Comparison of ENCODE assay signal across 12 cellular contexts in genomic region chr12:54414191-54414525, GRCh38. TPM values are rescaled to one million over a fixed set of nuclear protein-coding genes. Genes with fewer than 3 reads are reported as not detected.
DNase-seq lines count a peak whose midpoint lies in the region; ATAC-seq, FAIRE-seq and TF ChIP-seq lines count a peak whose summit lies in the region.
"Had no signal": no experiment of that assay in that cellular context is flagged by ENCODE, and none has a peak within 500 bp of the region (broad histone marks: within the 10 kb centered on the region; RNA-seq: fewer than 3 reads in every experiment).

No MANE protein-coding gene starts in this region.

- H3K9ac ChIP-seq in liver (ENCODE audit: low read depth in 1 of 2, low read length in 2 of 2) (no peak overlapping the region), HepG2 (ENCODE audit: insufficient read depth, low read depth, low read length) (no peak overlapping the region)

- CTCF ChIA-PET in HepG2 (lab: Yijun Ruan, JAX; ENCODE audit: low intra/inter-chr PET ratio, low total read pairs) (no interaction called here), WTC11 (lab: Charles Lee) (interaction anchor here (0.8 to 6.5 kb wide), 6 partner anchors 10 to 35 kb away, joined by 3 to 78 read pairs (median 5); no protein-coding TSS in a partner anchor)

- H2AFZ ChIP-seq in HepG2 (ENCODE audit: low read length) = no peak overlapping the region

- in situ Hi-C loops in HepG2 (cut with HindIII; ENCODE audit: extremely low pct_ligation_motif_present, low pct_unique_long_range_greater_than_20kb) = no loop called here

- peaks cover 33 to 83% (median 77%) of the 10 kb centered on the region in 4 donors for H3K4me1 Mint-ChIP-seq in naive thymus-derived CD8-positive, alpha-beta T cell
- H3K4me1 Mint-ChIP-seq in WTC11 = peaks cover 26% of the 10 kb centered on the region

- no peaks in the 10 kb centered on the region for H4K20me1 ChIP-seq in HepG2 (ENCODE audit: insufficient read depth, low read length)

- H3K27ac ChIP-seq in liver (ENCODE audit: low read depth in 1 of 2, low read length in 2 of 2) (peak overlapping the region; percentile 37 to 76), HepG2 (ENCODE audit: extremely low read length, insufficient read depth, low read length) (no peak overlapping the region), body of pancreas (peak overlapping the region in 3 of 4 donors; percentile 35 to 57 (median 44)), vagina (peak overlapping the region; percentile 96)

- H3K4me1 ChIP-seq in liver (ENCODE audit: control insufficient read depth in 4 of 4, insufficient read depth in 4 of 4, low read length in 3 of 4) (peaks cover 18 to 61% (median 52%) of the 10 kb centered on the region in 4 donors), HepG2 (ENCODE audit: insufficient read depth, low read length) (peaks cover 10% of the 10 kb centered on the region), body of pancreas (peaks cover 72% of the 10 kb centered on the region), vagina (peaks cover 69% of the 10 kb centered on the region)
- H3K4me1 ChIP-seq: Caco-2 had no signal

- no peak overlapping the region for H3K4me2 ChIP-seq in HepG2 (ENCODE audit: low read depth, low read length)

- ATAC-seq in HepG2 = no peak
- ATAC-seq in body of pancreas = no peak
- ATAC-seq in naive thymus-derived CD8-positive, alpha-beta T cell = no peak
- no peak for ATAC-seq in GM19023 (IDR thresholded peaks at IDR 0.05; ENCODE audit: unreplicated experiment)
- no peak for ATAC-seq in WTC11

- no peak for FAIRE-seq in HepG2 (lab: Jason Lieb, UNC)
- FAIRE-seq: GM12878 had no signal

- peaks cover 0 to 22% (median 3%) of the 10 kb centered on the region in 3 donors for H3K36me3 Mint-ChIP-seq in naive thymus-derived CD8-positive, alpha-beta T cell
- 0 out of 2 replicates have a peak, but pooled peaks cover 2% of the 10 kb centered on the region for H3K36me3 Mint-ChIP-seq in WTC11

- WGBS in liver = 38% methylated on average over 3 of the region's 3 CpGs
- 59% methylated on average over 3 of the region's 3 CpGs for WGBS in HepG2 (ENCODE audit: low lambda C conversion rate)
- 32 to 36% methylated on average over 3 of the region's 3 CpGs for WGBS in body of pancreas, 2 donors

- H3K27me3 ChIP-seq in liver (ENCODE audit: control insufficient read depth in 4 of 4, insufficient read depth in 4 of 4, low read length in 3 of 4) (no peaks in the 10 kb centered on the region), HepG2 (ENCODE audit: control insufficient read depth in 1 of 2, insufficient read depth in 2 of 2, low read length in 2 of 2) (peaks cover 15 to 30% of the 10 kb centered on the region in 2 experiments; a peak in 3 of 5 replicates), body of pancreas (no peaks in the 10 kb centered on the region), vagina (no peaks in the 10 kb centered on the region)

- no peak for TF ChIP-seq RAD21 in liver (IDR thresholded peaks at IDR 0.05)
- no peak for TF ChIP-seq RAD21 in HepG2 (CRISPR knock-in tag; IDR thresholded peaks at IDR 0.05)

- H3K9me3 ChIP-seq in liver (ENCODE audit: control insufficient read depth in 4 of 4, low read length in 3 of 4) (no peaks in the 10 kb centered on the region), HepG2 (ENCODE audit: low read length) (no peaks in the 10 kb centered on the region), body of pancreas (no peaks in the 10 kb centered on the region), vagina (no peaks in the 10 kb centered on the region)
- H3K9me3 ChIP-seq: Caco-2 had no signal

- H3K4me3 ChIP-seq in liver (ENCODE audit: low read depth in 1 of 3, low read length in 3 of 3) (no peak overlapping the region), HepG2 (replicated peaks in 1 of 3; ENCODE audit: insufficient read depth in 1 of 3, low read depth in 2 of 3, low read length in 3 of 3) (no peak overlapping the region), body of pancreas (no peak overlapping the region), vagina (peak overlapping the region; percentile 21 to 34)
- H3K4me3 ChIP-seq: GM12878 had no signal

- peak overlapping the region; percentile 95 to 100 (median 98) for H3K27ac Mint-ChIP-seq in naive thymus-derived CD8-positive, alpha-beta T cell
- no peak overlapping the region for H3K27ac Mint-ChIP-seq in WTC11

- BruUV-seq in HepG2 (replicated peaks; lab: Mats Ljungman, UMichigan) = no TSS peak

- H3K79me2 ChIP-seq in HepG2 (ENCODE audit: insufficient read depth, low read length) = no peaks in the 10 kb centered on the region

- H3K4me3 Mint-ChIP-seq in naive thymus-derived CD8-positive, alpha-beta T cell = peak overlapping the region; percentile 74 to 91 (median 77)
- H3K4me3 Mint-ChIP-seq in WTC11 = no peak overlapping the region

- TF ChIP-seq CTCF in liver (IDR thresholded peaks at IDR 0.05; ENCODE audit: low read depth, low read length, missing input control) (no peak), HepG2 (CRISPR knock-in tag; IDR thresholded peaks at IDR 0.05) (no peak), body of pancreas (IDR thresholded peaks at IDR 0.05) (no peak), vagina (IDR thresholded peaks at IDR 0.05) (no peak), WTC11 (IDR thresholded peaks at IDR 0.05) (no peak)

- H3K27me3 Mint-ChIP-seq in naive thymus-derived CD8-positive, alpha-beta T cell = no peaks in the 10 kb centered on the region
- H3K27me3 Mint-ChIP-seq in WTC11 (ENCODE audit: low read depth) = peaks cover 19% of the 10 kb centered on the region

- TF ChIP-seq POLR2A in HepG2 (IDR thresholded peaks at IDR 0.05; ENCODE audit: insufficient read depth in 1 of 2, low read depth in 2 of 2, low read length in 2 of 2) (no peak), body of pancreas (IDR thresholded peaks at IDR 0.05) (no peak), vagina (IDR thresholded peaks at IDR 0.05) (no peak)

- H3K36me3 ChIP-seq in liver (ENCODE audit: control insufficient read depth in 4 of 4, insufficient read depth in 3 of 4, low read depth in 1 of 4, low read length in 3 of 4) = peaks cover 0 to 5% (median 3%) of the 10 kb centered on the region in 4 donors
- no peaks in the 10 kb centered on the region for H3K36me3 ChIP-seq in HepG2 (replicated peaks in 1 of 2; ENCODE audit: control insufficient read depth in 1 of 2, insufficient read depth in 2 of 2, low read length in 2 of 2)
- no peaks in the 10 kb centered on the region for H3K36me3 ChIP-seq in body of pancreas (replicated peaks in 1 of 2; ENCODE audit: insufficient read depth in 1 of 2, low read depth in 2 of 2)
- no peaks in the 10 kb centered on the region for H3K36me3 ChIP-seq in vagina

- DNase-seq in HepG2 (ENCODE audit: low spot score) = no peak
- no peak for DNase-seq in body of pancreas
- no peak for DNase-seq in naive thymus-derived CD8-positive, alpha-beta T cell
- no peak for DNase-seq in vagina (ENCODE audit: extremely low spot score in 2 of 2)
- DNase-seq in mesenteric fat pad (ENCODE audit: low spot score) = no peak
- no peak for DNase-seq in WTC11 (ENCODE audit: low spot score)
- DNase-seq: Caco-2, NCI-H510A had no signal

- intact Hi-C loops in HepG2 (cut with micrococcal nuclease; ENCODE audit: unreplicated experiment) = no loop called here
- intact Hi-C loops in body of pancreas (cut with DNase I) = no loop called here
- intact Hi-C loops in vagina (cut with DNase I) = no loop called here

- no peaks in the 10 kb centered on the region for H3K9me3 Mint-ChIP-seq in naive thymus-derived CD8-positive, alpha-beta T cell
- H3K9me3 Mint-ChIP-seq in WTC11 = no peaks in the 10 kb centered on the region

- POLR2A ChIA-PET in HepG2 (lab: Yijun Ruan, JAX) (no interaction called here), WTC11 (lab: Charles Lee) (no interaction called here)
- POLR2A ChIA-PET in naive thymus-derived CD8-positive, alpha-beta T cell (lab: Charles Lee) = interaction anchor here (1.5 to 11.6 kb wide), 6 partner anchors 15 to 134 kb away, joined by 4 to 142 read pairs (median 10); partner anchors contain the start of genes CBX5, HNRNPA1 and NCKAP1L

- TF ChIP-seq EP300 in HepG2 (IDR thresholded peaks at IDR 0.05; ENCODE audit: low read depth in 2 of 2, low read length in 2 of 2) = no peak
- TF ChIP-seq EP300 in HepG2 (CRISPR knock-in tag; IDR thresholded peaks at IDR 0.05; ENCODE audit: borderline replicate concordance) = no peak

RNA-seq across cellular contexts. Expression of gene ITGA5, which starts 4.9 kb away (rescaled TPM):
- 10 to 100 TPM; 52.2 to 60.7 TPM for total RNA-seq in liver
- 10 to 100 TPM; 26.6 to 27.1 TPM for polyA plus RNA-seq in liver
- 0.20 and 0.28 TPM in 2 replicates for total RNA-seq in HepG2 (2016; rRNA removed; fragmentation: Illumina TruSeq; extraction: Trizol)
- not detected in 2 replicates for total RNA-seq in HepG2 (2016; cell fraction: cytosol; rRNA removed; fragmentation: Illumina TruSeq; extraction: Trizol; ENCODE audit: low read depth)
- 0.17 TPM in 1 of 2 replicates, not detected in the other for total RNA-seq in HepG2 (2016; cell fraction: insoluble cytoplasmic fraction; rRNA removed; fragmentation: Illumina TruSeq; extraction: Trizol)
- 0.34 TPM in 1 of 2 replicates, not detected in the other for total RNA-seq in HepG2 (2016; cell fraction: membrane; rRNA removed; fragmentation: Illumina TruSeq; extraction: Trizol)
- total RNA-seq in HepG2 (2016; cell fraction: nucleus; rRNA removed; fragmentation: Illumina TruSeq; extraction: Trizol) = 0.28 and 0.78 TPM in 2 replicates
- polyA plus RNA-seq in HepG2 (2011; rRNA removed) = 0.40 and 0.52 TPM in 2 replicates
- polyA plus RNA-seq in HepG2 (2011; cell fraction: cytosol; rRNA removed) = 0.18 and 0.23 TPM in 2 replicates
- 0.45 and 0.80 TPM in 2 replicates for polyA plus RNA-seq in HepG2 (2011; cell fraction: nucleus; rRNA removed)
- polyA plus RNA-seq in HepG2 (2012) = 0.12 TPM in 1 of 2 replicates, not detected in the other
- polyA plus RNA-seq in HepG2 (2016; cell fraction: cytosol; fragmentation: Illumina TruSeq; extraction: Trizol; ENCODE audit: low read depth) = not detected in 2 replicates
- polyA plus RNA-seq in HepG2 (2016; cell fraction: insoluble cytoplasmic fraction; fragmentation: Illumina TruSeq; extraction: Trizol; ENCODE audit: low read depth) = 0.04 and 0.12 TPM in 2 replicates
- polyA plus RNA-seq in HepG2 (2016; cell fraction: membrane; fragmentation: Illumina TruSeq; extraction: Trizol; ENCODE audit: low read depth) = not detected in 2 replicates
- polyA plus RNA-seq in HepG2 (2016; cell fraction: nucleus; fragmentation: Illumina TruSeq; extraction: Trizol; ENCODE audit: insufficient read depth, low read depth) = 0.46 and 0.53 TPM in 2 replicates
- polyA minus RNA-seq in HepG2 (2011; rRNA and poly(A)+ RNA removed; ENCODE audit: low replicate concordance) = 0.34 and 75.5 TPM in 2 replicates
- 0.53 and 0.99 TPM in 2 replicates for polyA minus RNA-seq in HepG2 (2011; cell fraction: cytosol; rRNA and poly(A)+ RNA removed)
- 0.52 and 1.2 TPM in 2 replicates for polyA minus RNA-seq in HepG2 (2011; cell fraction: nucleus; rRNA and poly(A)+ RNA removed)
- total RNA-seq in body of pancreas = 10 to 100 TPM; 28.5 to 49.1 TPM
- total RNA-seq in naive thymus-derived CD8-positive, alpha-beta T cell = 100 to 1,000 TPM; 126 to 127 TPM
- 10 to 100 TPM; 13.4 to 44.5 (median 19.7) TPM for polyA plus RNA-seq in naive thymus-derived CD8-positive, alpha-beta T cell
- total RNA-seq in vagina = 95.0 TPM
- 125 TPM for total RNA-seq in mesenteric fat pad
- 19.3 to 21.9 TPM (median 20.8 TPM) in 3 replicates for total RNA-seq in WTC11 (2021)

RNA-seq across cellular contexts. Expression of gene ZNF385A, which starts 29.6 kb away (rescaled TPM):
- total RNA-seq in liver (1 to 10 TPM; 2.8 to 4.0 TPM), HepG2 (2016; rRNA removed; fragmentation: Illumina TruSeq; extraction: Trizol) (0.44 and 0.49 TPM in 2 replicates), body of pancreas (1 to 10 TPM; 3.1 to 7.3 TPM), vagina (38.8 TPM), mesenteric fat pad (31.9 TPM), WTC11 (2021) (18.4 to 23.5 TPM (median 22.2 TPM) in 3 replicates)
- polyA plus RNA-seq in liver (1 to 10 TPM; 2.5 to 2.8 TPM), HepG2 (2011; rRNA removed) (0.31 and 0.67 TPM in 2 replicates)
- 0.30 and 0.53 TPM in 2 replicates for total RNA-seq in HepG2 (2016; cell fraction: cytosol; rRNA removed; fragmentation: Illumina TruSeq; extraction: Trizol; ENCODE audit: low read depth)
- 0.26 and 0.39 TPM in 2 replicates for total RNA-seq in HepG2 (2016; cell fraction: insoluble cytoplasmic fraction; rRNA removed; fragmentation: Illumina TruSeq; extraction: Trizol)
- 1.4 and 1.8 TPM in 2 replicates for total RNA-seq in HepG2 (2016; cell fraction: membrane; rRNA removed; fragmentation: Illumina TruSeq; extraction: Trizol)
- 0.44 and 0.93 TPM in 2 replicates for total RNA-seq in HepG2 (2016; cell fraction: nucleus; rRNA removed; fragmentation: Illumina TruSeq; extraction: Trizol)
- 0.23 and 0.43 TPM in 2 replicates for polyA plus RNA-seq in HepG2 (2011; cell fraction: cytosol; rRNA removed)
- polyA plus RNA-seq in HepG2 (2011; cell fraction: nucleus; rRNA removed) = 0.56 and 0.66 TPM in 2 replicates
- polyA plus RNA-seq in HepG2 (2012) = 1.2 and 1.3 TPM in 2 replicates
- polyA plus RNA-seq in HepG2 (2016; cell fraction: cytosol; fragmentation: Illumina TruSeq; extraction: Trizol; ENCODE audit: low read depth) = 3.9 and 4.1 TPM in 2 replicates
- 2.8 and 3.3 TPM in 2 replicates for polyA plus RNA-seq in HepG2 (2016; cell fraction: insoluble cytoplasmic fraction; fragmentation: Illumina TruSeq; extraction: Trizol; ENCODE audit: low read depth)
- 8.1 and 9.0 TPM in 2 replicates for polyA plus RNA-seq in HepG2 (2016; cell fraction: membrane; fragmentation: Illumina TruSeq; extraction: Trizol; ENCODE audit: low read depth)
- polyA plus RNA-seq in HepG2 (2016; cell fraction: nucleus; fragmentation: Illumina TruSeq; extraction: Trizol; ENCODE audit: insufficient read depth, low read depth) = 2.5 and 4.2 TPM in 2 replicates
- 0.50 and 6.8 TPM in 2 replicates for polyA minus RNA-seq in HepG2 (2011; rRNA and poly(A)+ RNA removed; ENCODE audit: low replicate concordance)
- polyA minus RNA-seq in HepG2 (2011; cell fraction: cytosol; rRNA and poly(A)+ RNA removed) = 0.70 and 1.5 TPM in 2 replicates
- polyA minus RNA-seq in HepG2 (2011; cell fraction: nucleus; rRNA and poly(A)+ RNA removed) = not detected in 2 replicates
- 1 to 10 TPM; 1.7 to 3.2 TPM for total RNA-seq in naive thymus-derived CD8-positive, alpha-beta T cell
- polyA plus RNA-seq in naive thymus-derived CD8-positive, alpha-beta T cell = under 1 TPM in 1 of 3 donors, not detected in 2; 0.42 TPM

RNA-seq across cellular contexts. Expression of gene GPR84, which starts 49.9 kb away (rescaled TPM):
- under 1 TPM; 0.33 to 0.37 TPM for total RNA-seq in liver
- polyA plus RNA-seq in liver = under 1 TPM in 1 of 2 donors, not detected in 1; 0.09 TPM
- total RNA-seq in HepG2 (2016; rRNA removed; fragmentation: Illumina TruSeq; extraction: Trizol) = not detected in 2 replicates
- total RNA-seq in HepG2 (2016; cell fraction: cytosol; rRNA removed; fragmentation: Illumina TruSeq; extraction: Trizol; ENCODE audit: low read depth) = not detected in 2 replicates
- total RNA-seq in HepG2 (2016; cell fraction: insoluble cytoplasmic fraction; rRNA removed; fragmentation: Illumina TruSeq; extraction: Trizol) = not detected in 2 replicates
- not detected in 2 replicates for total RNA-seq in HepG2 (2016; cell fraction: membrane; rRNA removed; fragmentation: Illumina TruSeq; extraction: Trizol)
- not detected in 2 replicates for total RNA-seq in HepG2 (2016; cell fraction: nucleus; rRNA removed; fragmentation: Illumina TruSeq; extraction: Trizol)
- polyA plus RNA-seq in HepG2 (2011; rRNA removed) = not detected in 2 replicates
- polyA plus RNA-seq in HepG2 (2011; cell fraction: cytosol; rRNA removed) = not detected in 2 replicates
- polyA plus RNA-seq in HepG2 (2011; cell fraction: nucleus; rRNA removed) = not detected in 2 replicates
- not detected in 2 replicates for polyA plus RNA-seq in HepG2 (2012)
- polyA plus RNA-seq in HepG2 (2016; cell fraction: cytosol; fragmentation: Illumina TruSeq; extraction: Trizol; ENCODE audit: low read depth) = not detected in 2 replicates
- polyA plus RNA-seq in HepG2 (2016; cell fraction: insoluble cytoplasmic fraction; fragmentation: Illumina TruSeq; extraction: Trizol; ENCODE audit: low read depth) = not detected in 2 replicates
- polyA plus RNA-seq in HepG2 (2016; cell fraction: membrane; fragmentation: Illumina TruSeq; extraction: Trizol; ENCODE audit: low read depth) = not detected in 2 replicates
- not detected in 2 replicates for polyA plus RNA-seq in HepG2 (2016; cell fraction: nucleus; fragmentation: Illumina TruSeq; extraction: Trizol; ENCODE audit: insufficient read depth, low read depth)
- not detected in 2 replicates for polyA minus RNA-seq in HepG2 (2011; rRNA and poly(A)+ RNA removed; ENCODE audit: low replicate concordance)
- not detected in 2 replicates for polyA minus RNA-seq in HepG2 (2011; cell fraction: cytosol; rRNA and poly(A)+ RNA removed)
- not detected in 2 replicates for polyA minus RNA-seq in HepG2 (2011; cell fraction: nucleus; rRNA and poly(A)+ RNA removed)
- total RNA-seq in body of pancreas = not detected
- not detected for total RNA-seq in naive thymus-derived CD8-positive, alpha-beta T cell
- polyA plus RNA-seq in naive thymus-derived CD8-positive, alpha-beta T cell = not detected
- not detected for total RNA-seq in vagina
- 2.3 TPM for total RNA-seq in mesenteric fat pad
- 0.13 TPM in 1 of 3 replicates, not detected in the others for total RNA-seq in WTC11 (2021)
- total RNA-seq: Caco-2, LHCN-M2 had no signal

RNA-seq across cellular contexts. Expression of gene GTSF1, which starts 59.2 kb away (rescaled TPM):
- under 1 TPM; 0.33 to 0.89 TPM for total RNA-seq in liver
- under 1 TPM in 1 of 2 donors, not detected in 1; 0.57 TPM for polyA plus RNA-seq in liver
- not detected in 2 replicates for total RNA-seq in HepG2 (2016; rRNA removed; fragmentation: Illumina TruSeq; extraction: Trizol)
- total RNA-seq in HepG2 (2016; cell fraction: cytosol; rRNA removed; fragmentation: Illumina TruSeq; extraction: Trizol; ENCODE audit: low read depth) = not detected in 2 replicates
- not detected in 2 replicates for total RNA-seq in HepG2 (2016; cell fraction: insoluble cytoplasmic fraction; rRNA removed; fragmentation: Illumina TruSeq; extraction: Trizol)
- total RNA-seq in HepG2 (2016; cell fraction: membrane; rRNA removed; fragmentation: Illumina TruSeq; extraction: Trizol) = not detected in 2 replicates
- total RNA-seq in HepG2 (2016; cell fraction: nucleus; rRNA removed; fragmentation: Illumina TruSeq; extraction: Trizol) = not detected in 2 replicates
- not detected in 2 replicates for polyA plus RNA-seq in HepG2 (2011; rRNA removed)
- not detected in 2 replicates for polyA plus RNA-seq in HepG2 (2011; cell fraction: cytosol; rRNA removed)
- not detected in 2 replicates for polyA plus RNA-seq in HepG2 (2011; cell fraction: nucleus; rRNA removed)
- polyA plus RNA-seq in HepG2 (2012) = not detected in 2 replicates
- not detected in 2 replicates for polyA plus RNA-seq in HepG2 (2016; cell fraction: cytosol; fragmentation: Illumina TruSeq; extraction: Trizol; ENCODE audit: low read depth)
- not detected in 2 replicates for polyA plus RNA-seq in HepG2 (2016; cell fraction: insoluble cytoplasmic fraction; fragmentation: Illumina TruSeq; extraction: Trizol; ENCODE audit: low read depth)
- polyA plus RNA-seq in HepG2 (2016; cell fraction: membrane; fragmentation: Illumina TruSeq; extraction: Trizol; ENCODE audit: low read depth) = not detected in 2 replicates
- not detected in 2 replicates for polyA plus RNA-seq in HepG2 (2016; cell fraction: nucleus; fragmentation: Illumina TruSeq; extraction: Trizol; ENCODE audit: insufficient read depth, low read depth)
- 0.21 TPM in 1 of 2 replicates, not detected in the other for polyA minus RNA-seq in HepG2 (2011; rRNA and poly(A)+ RNA removed; ENCODE audit: low replicate concordance)
- polyA minus RNA-seq in HepG2 (2011; cell fraction: cytosol; rRNA and poly(A)+ RNA removed) = not detected in 2 replicates
- not detected in 2 replicates for polyA minus RNA-seq in HepG2 (2011; cell fraction: nucleus; rRNA and poly(A)+ RNA removed)
- not detected for total RNA-seq in body of pancreas
- 1 to 10 TPM; 3.6 to 3.8 TPM for total RNA-seq in naive thymus-derived CD8-positive, alpha-beta T cell
- 10 to 100 TPM; 13.7 to 16.7 (median 15.3) TPM for polyA plus RNA-seq in naive thymus-derived CD8-positive, alpha-beta T cell
- total RNA-seq in vagina = 2.7 TPM
- total RNA-seq in mesenteric fat pad = 0.42 TPM
- total RNA-seq in WTC11 (2021) = 0.55 to 0.99 TPM (median 0.74 TPM) in 3 replicates
- total RNA-seq: Caco-2, LHCN-M2 had no signal

Comparison
In these comparisons a context has a peak if more than half of its experiments do, and no peak if none do; other contexts are left out.
1. RNA of gene ITGA5, which starts 4.9 kb away (total RNA-seq): 126 to 127 TPM in naive thymus-derived CD8-positive, alpha-beta T cell, 125 TPM in mesenteric fat pad (single experiment), 95.0 TPM in vagina (single experiment), 52.2 to 60.7 TPM in liver, 28.5 to 49.1 TPM in body of pancreas and 19.3 to 21.9 TPM in WTC11; 0.17 to 0.78 TPM in HepG2; every median in the first group is over 10 times any median in the second.
2. H3K4me3 ChIP-seq: peak in vagina (2 of 2); none in liver (0 of 3), HepG2 (0 of 3) and body of pancreas (0 of 2).